ENCODE assay signal across 23 cellular contexts in genomic region chr5:38094889-38095288, GRCh38.
"Had no signal": no experiment of that assay in that cellular context is flagged by ENCODE, and none has a peak within 500 bp of the region (broad histone marks: within the 10 kb centered on the region; RNA-seq: fewer than 3 reads in every experiment).

No MANE protein-coding gene starts in this region.

- H3K9me3 Mint-ChIP-seq: mesothelial cell of epicardium had no signal

- H3K4me3 Mint-ChIP-seq: immature natural killer cell, mesothelial cell of epicardium had no signal

- H3K36me3 ChIP-seq: esophagus muscularis mucosa, gastroesophageal sphincter, heart left ventricle, left lung, lower lobe of right lung had no signal

- H3K4me1 Mint-ChIP-seq: immature natural killer cell, mesothelial cell of epicardium had no signal

- H3K27me3 ChIP-seq: esophagus muscularis mucosa, gastroesophageal sphincter, left lung had no signal

- H3K27ac ChIP-seq: coronary artery, dorsolateral prefrontal cortex, esophagus muscularis mucosa, foreskin keratinocyte, gastroesophageal sphincter, heart left ventricle, hepatocyte, left lung, lower lobe of right lung had no signal

- H3K36me3 Mint-ChIP-seq: immature natural killer cell, mesothelial cell of epicardium had no signal

- H3K27ac Mint-ChIP-seq: immature natural killer cell, mesothelial cell of epicardium had no signal

- H3K4me3 ChIP-seq: coronary artery, dorsolateral prefrontal cortex, esophagus muscularis mucosa, gastroesophageal sphincter, heart left ventricle, hepatocyte, left lung, lower lobe of right lung had no signal

- ATAC-seq: foreskin keratinocyte, gastroesophageal sphincter, heart left ventricle, left lung, left ventricle myocardium superior, lower lobe of right lung had no signal

- FAIRE-seq: colon, endothelial cell of umbilical vein, frontal cortex, kidney had no signal

- H3K79me2 ChIP-seq: hepatocyte had no signal

- H3K4me2 ChIP-seq: hepatocyte had no signal

- DNase-seq: dermis blood vessel endothelial cell; dorsolateral prefrontal cortex; effector CD4-positive, alpha-beta T cell; effector memory CD4-positive, alpha-beta T cell; foreskin keratinocyte; heart left ventricle; hypothalamus; immature natural killer cell; islet precursor cell; kidney; kidney glomerular epithelial cell; left lung; left ventricle myocardium superior; lower lobe of right lung; mesenchymal stem cell had no signal

- H3K4me1 ChIP-seq: foreskin keratinocyte, gastroesophageal sphincter, heart left ventricle, left lung, lower lobe of right lung had no signal

- H2AFZ ChIP-seq: hepatocyte had no signal
